Comparison of ENCODE assay signal across 1 cellular context in genomic region chr14:103545915-103546650, GRCh38.
TF ChIP-seq lines count a peak whose summit lies in the region.

No MANE protein-coding gene starts in this region.

TF ChIP-seq in SK-N-SH, 30 proteins besides CTCF, POLR2A, EP300 and RAD21 (continued from another document):
- no peak for TF ChIP-seq MAX (IDR thresholded peaks at IDR 0.05; ENCODE audit: low read depth)
- TF ChIP-seq TAF1 (IDR thresholded peaks at IDR 0.05; ENCODE audit: borderline replicate concordance, low read depth, low read length), result no peak
- no peak for TF ChIP-seq SMC3 (IDR thresholded peaks at IDR 0.05; ENCODE audit: low read depth, low read length)
- no peak for TF ChIP-seq IRF3 (IDR thresholded peaks at IDR 0.05; ENCODE audit: low read depth, low read length)
- TF ChIP-seq MEF2A (IDR thresholded peaks at IDR 0.05; ENCODE audit: borderline replicate concordance, low read depth), result no peak
- TF ChIP-seq SIN3A (IDR thresholded peaks at IDR 0.05; ENCODE audit: borderline replicate concordance, low read depth, low read length), result no peak
- no peak for TF ChIP-seq GATA2 (CRISPR knock-in tag; IDR thresholded peaks at IDR 0.05)
- no peak for TF ChIP-seq REST (IDR thresholded peaks at IDR 0.05; ENCODE audit: low read depth, low read length)
- no peak for TF ChIP-seq POLR2AphosphoS5 (IDR thresholded peaks at IDR 0.05; ENCODE audit: low read depth, low read length)
- no peak for TF ChIP-seq YY1 (IDR thresholded peaks at IDR 0.05; ENCODE audit: low read depth)
- no peak for TF ChIP-seq EZH2phosphoT487 (IDR thresholded peaks at IDR 0.05; ENCODE audit: borderline replicate concordance, low read depth)
